ENCODE assay signal across 11 cellular contexts in the genomic region with DNA sequence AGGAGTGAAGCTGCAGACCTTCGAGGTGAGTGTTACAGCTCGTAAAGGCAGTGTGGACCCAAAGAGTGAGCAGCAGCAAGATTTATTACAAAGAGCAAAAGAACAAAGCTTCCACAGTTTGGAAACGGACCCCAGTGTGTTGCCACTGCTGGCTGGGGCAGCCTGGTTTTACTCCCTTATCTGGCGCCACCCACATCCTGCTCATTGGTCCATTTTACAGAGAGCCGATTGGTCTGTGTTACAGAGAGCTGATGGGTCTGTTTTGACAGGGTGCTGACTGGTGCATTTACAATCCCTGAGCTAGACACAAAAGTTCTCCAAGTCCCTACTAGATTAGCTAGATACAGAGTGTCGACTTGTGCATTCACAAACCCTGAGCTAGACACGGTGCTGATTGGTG. TPM values are rescaled to one million over a fixed set of nuclear protein-coding genes. Genes with fewer than 3 reads are reported as not detected.
DNase-seq lines count a peak whose midpoint lies in the region; ATAC-seq and TF ChIP-seq lines count a peak whose summit lies in the region.
"Not testable (repeated sequence)": the region's sequence is repeated elsewhere in the genome, so short reads cannot be mapped to it uniquely, and the experiment has no call there.
"Had no signal": no experiment of that assay in that cellular context is flagged by ENCODE, and none has a peak within 500 bp of the region (broad histone marks: within the 10 kb centered on the region; RNA-seq: fewer than 3 reads in every experiment).

No MANE protein-coding gene starts in this region.

- not testable (repeated sequence) for H3K79me2 ChIP-seq in H9 (ENCODE audit: insufficient read depth, low read length); SK-N-SH (ENCODE audit: insufficient read depth); parathyroid adenoma

- not testable (repeated sequence) for H3K9me2 ChIP-seq in SK-N-SH

- DNase-seq in ACHN (peak; percentile 10), SK-N-SH (peak; percentile 36), immature natural killer cell (peak in 1 of 3 donors; percentile 13)
- not testable (repeated sequence) for DNase-seq in H9; MG63; WTC11 (ENCODE audit: low spot score); mesothelial cell of epicardium (ENCODE audit: low spot score in 2 of 2, unreplicated experiment in 2 of 2)

- H3K4me1 Mint-ChIP-seq in H9, WTC11, immature natural killer cell, mesothelial cell of epicardium: not testable (repeated sequence)

- not testable (repeated sequence) for H3K4ac ChIP-seq in H9 (ENCODE audit: low read depth, low read length)

- TF ChIP-seq RAD21 in SK-N-SH (IDR thresholded peaks at IDR 0.05; ENCODE audit: low read length): not testable (repeated sequence)

- H2AK5ac ChIP-seq in H9 (ENCODE audit: insufficient read length, low read length): not testable (repeated sequence)

- not testable (repeated sequence) for H3K56ac ChIP-seq in H9 (ENCODE audit: insufficient read length, low read depth, low read length)

- H3K27me3 ChIP-seq in H9 (ENCODE audit: insufficient read depth, low read length); MG63; SK-N-SH (ENCODE audit: insufficient read depth); parathyroid adenoma (ENCODE audit: control insufficient read depth, insufficient read depth, low read length): not testable (repeated sequence)

- not testable (repeated sequence) for H2BK12ac ChIP-seq in H9 (ENCODE audit: insufficient read length, low read depth, low read length)

- not testable (repeated sequence) for H3K23ac ChIP-seq in H9 (ENCODE audit: insufficient read length, low read depth, low read length)

- H4K20me1 ChIP-seq in H9 (ENCODE audit: control insufficient read depth, insufficient read depth, insufficient read length); SK-N-SH (ENCODE audit: insufficient read depth): not testable (repeated sequence)

- not testable (repeated sequence) for H4K8ac ChIP-seq in H9 (replicated peaks; ENCODE audit: insufficient read length, low read depth, low read length)

- not testable (repeated sequence) for H4K91ac ChIP-seq in H9 (ENCODE audit: insufficient read length, low read depth, low read length)

- H3K27ac Mint-ChIP-seq in H9 (peak overlapping the region in 2 of 3 experiments; percentile 25 to 66; a peak in 2 of 7 replicates), immature natural killer cell (peak overlapping the region in 1 of 6 donors; percentile 73), mesothelial cell of epicardium (peak overlapping the region; percentile 52)
- not testable (repeated sequence) for H3K27ac Mint-ChIP-seq in WTC11

- H3K23me2 ChIP-seq in H9 (ENCODE audit: insufficient read length, low read depth, low read length, poor library complexity, severe bottlenecking): not testable (repeated sequence)

- H3K9ac ChIP-seq in H9 (ENCODE audit: extremely low read depth, insufficient read length, low read length); SK-N-SH; parathyroid adenoma: not testable (repeated sequence)

- not testable (repeated sequence) for H3K36me3 ChIP-seq in MG63; SK-N-SH (replicated peaks in 1 of 2; ENCODE audit: control insufficient read depth in 1 of 2, insufficient read depth in 2 of 2, low read length in 1 of 2); parathyroid adenoma (ENCODE audit: control insufficient read depth, insufficient read depth, low read length)

- H3K9me3 Mint-ChIP-seq in H9, WTC11, immature natural killer cell, mesothelial cell of epicardium: not testable (repeated sequence)

- WGBS in H9 (ENCODE audit: extremely low coverage, insufficient read length, low lambda C conversion rate): no CpG with 5 or more reads among the region's 7 CpGs
- WGBS in SK-N-SH (ENCODE audit: low lambda C conversion rate): 37% methylated on average over 6 of the region's 7 CpGs

- not testable (repeated sequence) for H3K27ac ChIP-seq in H9 (ENCODE audit: insufficient read length, low read depth, low read length); SK-N-SH (ENCODE audit: low read depth in 2 of 2, low read length in 1 of 2); parathyroid adenoma

- H2AFZ ChIP-seq in H9 (ENCODE audit: low read length): not testable (repeated sequence)
- H2AFZ ChIP-seq in SK-N-SH (ENCODE audit: low read depth): peak overlapping the region; percentile 68; the same call in 1 of the 2 replicates
- H2AFZ ChIP-seq in parathyroid adenoma: peak overlapping the region; percentile 5

- not testable (repeated sequence) for H2BK120ac ChIP-seq in H9 (ENCODE audit: low read depth, low read length, poor library complexity, severe bottlenecking)

- not testable (repeated sequence) for H2BK15ac ChIP-seq in H9 (ENCODE audit: low read depth, low read length)

- H3T11ph ChIP-seq in H9 (ENCODE audit: low read length): not testable (repeated sequence)

- H2BK5ac ChIP-seq in H9 (ENCODE audit: insufficient read length, low read length): not testable (repeated sequence)

- not testable (repeated sequence) for H3F3A ChIP-seq in SK-N-SH (replicated peaks; ENCODE audit: insufficient read depth)

- H3K4me3 ChIP-seq in MG63: peak overlapping the region; percentile 15; the same call in 1 of the 2 replicates
- peak overlapping the region in 1 of 2 experiments; percentile 21; a peak in 2 of 4 replicates for H3K4me3 ChIP-seq in SK-N-SH (ENCODE audit: low read depth in 2 of 2, low read length in 1 of 2)
- H3K4me3 ChIP-seq in parathyroid adenoma (ENCODE audit: low read depth, low read length): not testable (repeated sequence)

- not testable (repeated sequence) for H3K4me3 Mint-ChIP-seq in H9, WTC11, mesothelial cell of epicardium
- H3K4me3 Mint-ChIP-seq in immature natural killer cell: peak overlapping the region in 3 of 5 donors; percentile 27 to 80 (median 40)

- not testable (repeated sequence) for H3K79me1 ChIP-seq in H9 (ENCODE audit: insufficient read depth, low read depth, low read length, poor library complexity, severe bottlenecking)

- H3K9me3 ChIP-seq in H9 (ENCODE audit: control insufficient read depth, low read depth, low read length); MG63; SK-N-SH; parathyroid adenoma (ENCODE audit: control insufficient read depth, low read length): not testable (repeated sequence)

- TF ChIP-seq EP300 in SK-N-SH (IDR thresholded peaks at IDR 0.05; ENCODE audit: borderline replicate concordance in 1 of 2, low read depth in 1 of 2, low read length in 1 of 2): not testable (repeated sequence)

- H3K4me2 ChIP-seq in H9 (ENCODE audit: insufficient read depth, insufficient read length, low read length); parathyroid adenoma (ENCODE audit: low read length): not testable (repeated sequence)
- peak overlapping the region; percentile 15; the same call in 1 of the 2 replicates for H3K4me2 ChIP-seq in SK-N-SH

- ATAC-seq in WTC11: not testable (repeated sequence)

- not testable (repeated sequence) for H3K4me1 ChIP-seq in H9 (ENCODE audit: insufficient read depth, low read length); SK-N-SH (ENCODE audit: control insufficient read depth in 1 of 2, insufficient read depth in 2 of 2, low read depth in 1 of 2, low read length in 1 of 2); parathyroid adenoma

- POLR2A ChIA-PET in SK-N-SH (lab: Yijun Ruan, JAX): not testable (repeated sequence)
- POLR2A ChIA-PET in WTC11 (lab: Charles Lee): interaction anchor here (0.6 kb wide), 1 partner anchor 21 kb away, joined by 4 read pairs; no protein-coding TSS in a partner anchor

- not testable (repeated sequence) for H2BK20ac ChIP-seq in H9 (ENCODE audit: low read depth, low read length, poor library complexity, severe bottlenecking)

- not testable (repeated sequence) for H3K27me3 Mint-ChIP-seq in H9 (ENCODE audit: low read depth); WTC11 (ENCODE audit: low read depth); immature natural killer cell (ENCODE audit: low read depth in 3 of 3); mesothelial cell of epicardium (ENCODE audit: low read depth)

- not testable (repeated sequence) for H3K18ac ChIP-seq in H9 (ENCODE audit: insufficient read length, low read depth, low read length)

- in situ Hi-C loops in ACHN (cut with HindIII; ENCODE audit: low pct_ligation_motif_present, low pct_unique_long_range_greater_than_20kb, low sequenced_read_pairs): not testable (repeated sequence)

- H3K36me3 Mint-ChIP-seq in H9 (ENCODE audit: insufficient read depth in 1 of 3, low read depth in 3 of 3); WTC11; immature natural killer cell; mesothelial cell of epicardium: not testable (repeated sequence)

- not testable (repeated sequence) for TF ChIP-seq CTCF in H9 (conservative IDR thresholded peaks at IDR 0.05); SK-N-SH (IDR thresholded peaks at IDR 0.05); WTC11 (IDR thresholded peaks at IDR 0.05); mesothelial cell of epicardium (IDR thresholded peaks at IDR 0.05; ENCODE audit: unreplicated experiment); parathyroid adenoma (IDR thresholded peaks at IDR 0.05)

- H4K5ac ChIP-seq in H9 (ENCODE audit: insufficient read length, low read depth, low read length): not testable (repeated sequence)

- CTCF ChIA-PET in SK-N-SH (lab: Yijun Ruan, JAX); WTC11 (lab: Charles Lee): not testable (repeated sequence)

- H3K14ac ChIP-seq in H9 (ENCODE audit: insufficient read depth, low read length): not testable (repeated sequence)

RNA-seq across cellular contexts. Expression of gene FAM90A1, which starts 24.2 kb away (rescaled TPM):
- 0.09 and 0.15 TPM in 2 replicates for total RNA-seq in H9 (2021)
- 0.07 and 0.43 TPM in 2 replicates for total RNA-seq in MG63 (2014; rRNA removed; shearing (Covaris generic); ENCODE audit: low replicate concordance)
- not detected in 2 replicates for polyA plus RNA-seq in SK-N-SH (2012; rRNA removed)
- not detected in 2 replicates for polyA plus RNA-seq in SK-N-SH (2012; cell fraction: cytosol; rRNA removed)
- 0.02 and 0.04 TPM in 2 replicates for polyA plus RNA-seq in SK-N-SH (2012; cell fraction: nucleus; rRNA removed)
- total RNA-seq in WTC11 (2021): 0.35 to 0.44 TPM (median 0.39 TPM) in 3 replicates
- under 1 TPM in 1 of 3 donors, not detected in 2; 0.09 TPM for polyA plus RNA-seq in immature natural killer cell
- total RNA-seq in mesothelial cell of epicardium: 0.09 to 0.20 TPM in 2 of 3 replicates, not detected in the other
- total RNA-seq: GM23248, HT1080, IMR-90 had no signal
